10 cellular contexts compared by ENCODE assay signal in the genomic region with DNA sequence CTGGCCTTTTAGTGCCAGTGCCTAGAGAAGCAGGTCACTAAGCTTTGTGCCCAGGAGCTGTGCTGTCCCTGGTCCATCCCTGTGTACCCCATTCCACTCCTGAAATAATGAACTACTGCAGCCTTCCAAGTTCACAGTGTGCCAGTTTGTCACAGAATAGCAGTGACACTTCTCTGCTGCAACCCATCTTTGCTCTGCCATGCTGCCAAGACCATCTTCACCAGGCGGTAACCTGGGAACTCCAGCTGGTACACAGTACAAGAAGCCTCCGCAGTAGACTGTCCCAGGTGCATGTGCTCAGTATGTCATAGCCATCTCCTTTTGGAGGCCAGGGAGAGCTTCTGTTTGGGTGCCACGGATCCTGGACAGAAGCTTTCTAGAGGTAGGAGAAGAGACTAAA.
DNase-seq lines count a peak whose midpoint lies in the region; ATAC-seq and TF ChIP-seq lines count a peak whose summit lies in the region.
"Had no signal": no experiment of that assay in that cellular context is flagged by ENCODE, and none has a peak within 500 bp of the region (broad histone marks: within the 10 kb centered on the region; RNA-seq: fewer than 3 reads in every experiment).

No MANE protein-coding gene starts in this region.

- CTCF ChIA-PET in mammary epithelial cell (lab: Charles Lee; ENCODE audit: low non-redundant PET) = no interaction called here

- H3K27me3 ChIP-seq in heart left ventricle (no peaks in the 10 kb centered on the region), mammary epithelial cell (ENCODE audit: insufficient read depth, low read length) (no peaks in the 10 kb centered on the region), muscle layer of duodenum (ENCODE audit: low read depth, low read length) (no peaks in the 10 kb centered on the region), upper lobe of left lung (no peaks in the 10 kb centered on the region), H7 (ENCODE audit: control insufficient read depth, insufficient read depth, low read length) (no peaks in the 10 kb centered on the region)

- H3K9me3 ChIP-seq in heart left ventricle (no peaks in the 10 kb centered on the region), mammary epithelial cell (replicated peaks; ENCODE audit: insufficient read depth, low read length) (no peaks in the 10 kb centered on the region), muscle layer of duodenum (ENCODE audit: control insufficient read depth in 1 of 2, low read length in 2 of 2) (no peaks in the 10 kb centered on the region), upper lobe of left lung (no peaks in the 10 kb centered on the region)
- H3K9me3 ChIP-seq: HAP-1 had no signal

- peak overlapping the region; percentile 17 for H3K4me2 ChIP-seq in mammary epithelial cell (ENCODE audit: insufficient read depth, low read depth, low read length)

- no peak for TF ChIP-seq POLR2A in heart left ventricle (IDR thresholded peaks at IDR 0.05)
- no peak for TF ChIP-seq POLR2A in upper lobe of left lung (IDR thresholded peaks at IDR 0.05)

- no peaks in the 10 kb centered on the region for H3K79me2 ChIP-seq in mammary epithelial cell (ENCODE audit: insufficient read depth, low read length)

- no TSS peak for BruUV-seq in mammary epithelial cell (replicated peaks; lab: Mats Ljungman, UMichigan)

- in situ Hi-C loops in mammary epithelial cell (cut with MboI; ENCODE audit: low sequenced_read_pairs in 2 of 2) = loop anchor here in 1 of 2 donors (25.0 kb wide), 1 partner anchor 132 kb away; a partner anchor contains a TSS

- TF ChIP-seq EP300 in upper lobe of left lung (IDR thresholded peaks at IDR 0.05) = no peak

- H3K4me3 ChIP-seq in heart left ventricle (no peak overlapping the region), mammary epithelial cell (replicated peaks in 1 of 3; ENCODE audit: insufficient read depth in 1 of 3, low read depth in 2 of 3, low read length in 3 of 3) (no peak overlapping the region), muscle layer of duodenum (ENCODE audit: low read depth in 1 of 2, low read length in 2 of 2) (no peak overlapping the region), upper lobe of left lung (no peak overlapping the region), H7 (ENCODE audit: insufficient read depth, low read depth, low read length) (no peak overlapping the region)
- H3K4me3 ChIP-seq: HAP-1 had no signal

- H3K27ac ChIP-seq in heart left ventricle (peak overlapping the region in 10 of 12 donors; percentile 7 to 86 (median 64)), mammary epithelial cell (ENCODE audit: insufficient read depth, low read depth, low read length) (no peak overlapping the region), muscle layer of duodenum (ENCODE audit: low read length) (peak overlapping the region; percentile 87), upper lobe of left lung (peak overlapping the region in 3 of 4 donors; percentile 60 to 79 (median 76))

- H2AFZ ChIP-seq in mammary epithelial cell (ENCODE audit: low read depth, low read length) = no peak overlapping the region

- DNase-seq in heart left ventricle = no peak
- DNase-seq in left cardiac atrium = no peak
- DNase-seq in mammary epithelial cell = no peak
- DNase-seq in upper lobe of left lung = no peak
- no peak for DNase-seq in GOT3 (lab: John Stamatoyannopoulos, UW)
- no peak for DNase-seq in H7
- DNase-seq: NCI-H774 had no signal

- no peaks in the 10 kb centered on the region for H4K20me1 ChIP-seq in mammary epithelial cell (ENCODE audit: insufficient read depth, low read length)

- intact Hi-C loops in heart left ventricle (cut with DNase I) = no loop called here
- intact Hi-C loops in left cardiac atrium (cut with DNase I) = no loop called here
- intact Hi-C loops in mammary epithelial cell (cut with micrococcal nuclease) = loop anchor here (2.0 kb wide), 1 partner anchor 43 kb away; no protein-coding TSS in a partner anchor

- H3K36me3 ChIP-seq in heart left ventricle (peaks cover 0 to 20% (median 2%) of the 10 kb centered on the region in 9 donors), mammary epithelial cell (ENCODE audit: insufficient read depth, low read length) (no peaks in the 10 kb centered on the region), muscle layer of duodenum (ENCODE audit: control insufficient read depth in 1 of 2, insufficient read depth in 2 of 2, low read length in 2 of 2) (no peaks in the 10 kb centered on the region), upper lobe of left lung (no peaks in the 10 kb centered on the region), H7 (replicated peaks; ENCODE audit: control insufficient read depth, insufficient read depth, low read length) (no peaks in the 10 kb centered on the region)

- TF ChIP-seq CTCF in heart left ventricle (IDR thresholded peaks at IDR 0.05) (no peak), mammary epithelial cell (conservative IDR thresholded peaks at IDR 0.05 in 1 of 2, IDR thresholded peaks at IDR 0.05 in 1 of 2; ENCODE audit: extremely low read depth in 1 of 2, insufficient read depth in 1 of 2, low read depth in 1 of 2, low read length in 2 of 2) (no peak), upper lobe of left lung (IDR thresholded peaks at IDR 0.05) (no peak)

- whole genome bisulfite sequencing in heart left ventricle, 4 donors = 76 to 97% (median 88%) methylated on average over 3 of the region's 3 CpGs
- 96% methylated on average over 3 of the region's 3 CpGs for WGBS in mammary epithelial cell (ENCODE audit: low coverage, missing lambda C conversion rate)
- WGBS in upper lobe of left lung, 2 donors = 81 to 100% methylated on average over 2 to 3 of the region's 3 CpGs

- dilution Hi-C loops in mammary epithelial cell (cut with HindIII; ENCODE audit: low sequenced_read_pairs) = no loop called here

- H3K9ac ChIP-seq in mammary epithelial cell (ENCODE audit: insufficient read depth, low read length) = no peak overlapping the region

- ATAC-seq in heart left ventricle (peak in 1 of 4 donors; percentile 13), left cardiac atrium (no peak), upper lobe of left lung (ENCODE audit: low FRiP score in 2 of 2) (no peak), GM21786 (IDR thresholded peaks at IDR 0.05; ENCODE audit: unreplicated experiment) (no peak)

- H3K4me1 ChIP-seq in heart left ventricle = peaks cover 12 to 81% (median 62%) of the 10 kb centered on the region in 12 donors
- H3K4me1 ChIP-seq in mammary epithelial cell (ENCODE audit: insufficient read depth, low read length) = peaks cover 61% of the 10 kb centered on the region
- H3K4me1 ChIP-seq in muscle layer of duodenum (ENCODE audit: control insufficient read depth in 1 of 2, insufficient read depth in 2 of 2, low read length in 2 of 2) = peaks cover 40 to 60% of the 10 kb centered on the region in 2 donors
- H3K4me1 ChIP-seq in upper lobe of left lung = peaks cover 63 to 71% (median 70%) of the 10 kb centered on the region in 4 donors
